In genomic region chr4:1714303-1715001, GRCh38 we compare ENCODE assay signal across 10 cellular contexts. TPM values are rescaled to one million over a fixed set of nuclear protein-coding genes. Genes with fewer than 3 reads are reported as not detected.
DNase-seq lines count a peak whose midpoint lies in the region; ATAC-seq, FAIRE-seq and TF ChIP-seq lines count a peak whose summit lies in the region.
"Had no signal": no experiment of that assay in that cellular context is flagged by ENCODE, and none has a peak within 500 bp of the region (broad histone marks: within the 10 kb centered on the region; RNA-seq: fewer than 3 reads in every experiment).

No MANE protein-coding gene starts in this region.

- peak overlapping the region; percentile 66 to 100 (median 100); a peak in 21 of 22 replicates for H3K27ac ChIP-seq in BLaER1 treated with 17β-estradiol and CSF1 and Interleukin-3, amounts not matched to agents 10 nM and 100 nM
- H3K27ac ChIP-seq in gastroesophageal sphincter: peak overlapping the region in 3 of 4 donors; percentile 9 to 100 (median 100)
- no peak overlapping the region for H3K27ac ChIP-seq in colonic mucosa

- no peak for TF ChIP-seq EP300 in gastroesophageal sphincter (IDR thresholded peaks at IDR 0.05)

- peak; percentile 84 for FAIRE-seq in GM12891 (lab: Jason Lieb, UNC)

- ATAC-seq in gastroesophageal sphincter: no peak
- no peak for ATAC-seq in Right ventricle myocardium superior (ENCODE audit: poor library complexity)

- TF ChIP-seq CTCF in gastroesophageal sphincter (IDR thresholded peaks at IDR 0.05) (no peak), colonic mucosa (IDR thresholded peaks at IDR 0.05) (no peak)

- intact Hi-C loops in colonic mucosa (cut with DNase I) (no loop called here), Right ventricle myocardium superior (cut with DNase I) (loop anchor here (10.0 kb wide), 1 partner anchor 370 kb away; the partner anchor contains the start of gene UVSSA)

- H3K27me3 ChIP-seq in BLaER1 treated with 17β-estradiol and CSF1 and Interleukin-3, amounts not matched to agents 10 nM and 100 nM: no peaks in the 10 kb centered on the region
- H3K27me3 ChIP-seq in gastroesophageal sphincter (no peaks in the 10 kb centered on the region), colonic mucosa (no peaks in the 10 kb centered on the region)

- peak overlapping the region; percentile 72 to 99 (median 94) for H3K4me3 ChIP-seq in BLaER1 treated with 17β-estradiol and CSF1 and Interleukin-3, amounts not matched to agents 10 nM and 100 nM
- no peak overlapping the region for H3K4me3 ChIP-seq in gastroesophageal sphincter
- no peak overlapping the region for H3K4me3 ChIP-seq in colonic mucosa

- no peaks in the 10 kb centered on the region for H3K9me3 ChIP-seq in BLaER1 treated with 17β-estradiol and CSF1 and Interleukin-3, amounts not matched to agents 10 nM and 100 nM (replicated peaks in 1 of 11)
- no peaks in the 10 kb centered on the region for H3K9me3 ChIP-seq in gastroesophageal sphincter
- H3K9me3 ChIP-seq in colonic mucosa: no peaks in the 10 kb centered on the region

- no peaks in the 10 kb centered on the region for H3K27me3 Mint-ChIP-seq in T-helper 1 cell treated with Interleukin-12 subunit alpha and Interleukin-12 subunit beta and Interleukin-4 antibody, amounts not matched to agents 30 μg/mL and 1 μg/mL, for 36 hours (ENCODE audit: low read depth)

- H3K4me3 Mint-ChIP-seq in T-helper 1 cell treated with Interleukin-12 subunit alpha and Interleukin-12 subunit beta and Interleukin-4 antibody, amounts not matched to agents 30 μg/mL and 1 μg/mL, for 36 hours: peak overlapping the region; percentile 99

- DNase-seq in GM12891 (ENCODE audit: insufficient read length, low spot score) (no peak), NCI-H1930 (lab: John Stamatoyannopoulos, UW) (no peak), colonic mucosa (no peak), UCSD-AML1 (lab: John Stamatoyannopoulos, UW; ENCODE audit: unreplicated experiment) (no peak), Right ventricle myocardium superior (no peak)
- DNase-seq: glutamatergic neuron, NCI-H2171 treated with DMSO at 0.1 percent for 48 hours had no signal

- peaks cover 22% of the 10 kb centered on the region for H3K36me3 Mint-ChIP-seq in T-helper 1 cell treated with Interleukin-12 subunit alpha and Interleukin-12 subunit beta and Interleukin-4 antibody, amounts not matched to agents 30 μg/mL and 1 μg/mL, for 36 hours (ENCODE audit: low read depth)

- peak overlapping the region; percentile 45 for H3K27ac Mint-ChIP-seq in T-helper 1 cell treated with Interleukin-12 subunit alpha and Interleukin-12 subunit beta and Interleukin-4 antibody, amounts not matched to agents 30 μg/mL and 1 μg/mL, for 36 hours

- H3K9me3 Mint-ChIP-seq in T-helper 1 cell treated with Interleukin-12 subunit alpha and Interleukin-12 subunit beta and Interleukin-4 antibody, amounts not matched to agents 30 μg/mL and 1 μg/mL, for 36 hours: no peaks in the 10 kb centered on the region

- peaks cover 51 to 91% (median 73%) of the 10 kb centered on the region in 11 experiments for H4K20me1 ChIP-seq in BLaER1 treated with 17β-estradiol and CSF1 and Interleukin-3, amounts not matched to agents 10 nM and 100 nM

- peak overlapping the region; percentile 96 to 100 (median 99); a peak in 21 of 22 replicates for H3K9ac ChIP-seq in BLaER1 treated with 17β-estradiol and CSF1 and Interleukin-3, amounts not matched to agents 10 nM and 100 nM
- peak overlapping the region in 1 of 2 donors; percentile 32 for H3K9ac ChIP-seq in colonic mucosa (ENCODE audit: low read depth in 2 of 2, low read length in 2 of 2)

- 64 to 77% methylated on average over 3 to 7 of the region's 9 CpGs for WGBS in gastroesophageal sphincter (ENCODE audit: low coverage in 1 of 2), 2 donors

- peak overlapping the region; percentile 95 to 100 (median 99) for H3K4me2 ChIP-seq in BLaER1 treated with 17β-estradiol and CSF1 and Interleukin-3, amounts not matched to agents 10 nM and 100 nM

- peaks cover 22 to 42% (median 31%) of the 10 kb centered on the region in 11 experiments; a peak in 20 of 22 replicates for H3K36me3 ChIP-seq in BLaER1 treated with 17β-estradiol and CSF1 and Interleukin-3, amounts not matched to agents 10 nM and 100 nM
- H3K36me3 ChIP-seq in gastroesophageal sphincter (peaks cover 0 to 39% of the 10 kb centered on the region in 2 donors), colonic mucosa (no peaks in the 10 kb centered on the region)

- peaks cover 49% of the 10 kb centered on the region for H3K4me1 Mint-ChIP-seq in T-helper 1 cell treated with Interleukin-12 subunit alpha and Interleukin-12 subunit beta and Interleukin-4 antibody, amounts not matched to agents 30 μg/mL and 1 μg/mL, for 36 hours (ENCODE audit: low read depth)

- H3K4me1 ChIP-seq in BLaER1 treated with 17β-estradiol and CSF1 and Interleukin-3, amounts not matched to agents 10 nM and 100 nM: peaks cover 78 to 83% (median 81%) of the 10 kb centered on the region in 10 experiments
- H3K4me1 ChIP-seq in gastroesophageal sphincter (peaks cover 0 to 86% (median 30%) of the 10 kb centered on the region in 3 donors), colonic mucosa (peaks cover 26% of the 10 kb centered on the region)

- TF ChIP-seq POLR2A in GM12891 (IDR thresholded peaks at IDR 0.05; ENCODE audit: low read depth, low read length): no peak
- no peak for TF ChIP-seq POLR2A in gastroesophageal sphincter (IDR thresholded peaks at IDR 0.05)

TF ChIP-seq in GM12891, 5 proteins besides CTCF, POLR2A, EP300 and RAD21:
- TF ChIP-seq SPI1 (IDR thresholded peaks at IDR 0.05; ENCODE audit: low read depth, low read length) (no peak), POU2F2 (IDR thresholded peaks at IDR 0.05; ENCODE audit: low read depth, low read length) (peak; percentile 100)

RNA-seq across cellular contexts. Expression of gene SLBP, which starts 2.3 kb away (rescaled TPM):
- 58.6 TPM for polyA plus RNA-seq in GM12891 (2012; ENCODE audit: low read depth, missing spikeins)
- total RNA-seq in gastroesophageal sphincter: 10 to 100 TPM; 34.1 to 54.0 (median 38.6) TPM
- 10 to 100 TPM; 30.1 to 56.9 TPM for total RNA-seq in colonic mucosa
- total RNA-seq in Right ventricle myocardium superior: 12.6 TPM

RNA-seq across cellular contexts. Expression of gene TMEM129, which starts 6.7 kb away (rescaled TPM):
- polyA plus RNA-seq in GM12891 (2012; ENCODE audit: low read depth, missing spikeins): 10.3 TPM
- total RNA-seq in gastroesophageal sphincter: 10 to 100 TPM; 46.6 to 94.2 (median 64.6) TPM
- total RNA-seq in colonic mucosa: 10 to 100 TPM; 37.9 to 53.2 TPM
- total RNA-seq in Right ventricle myocardium superior: 28.6 TPM

RNA-seq across cellular contexts. Expression of gene TACC3, which starts 6.9 kb away (rescaled TPM):
- 67.9 TPM for polyA plus RNA-seq in GM12891 (2012; ENCODE audit: low read depth, missing spikeins)
- total RNA-seq in gastroesophageal sphincter (1 to 10 TPM; 6.0 to 8.2 (median 7.1) TPM), colonic mucosa (10 to 100 TPM; 20.6 to 99.7 TPM), Right ventricle myocardium superior (7.0 TPM)

RNA-seq across cellular contexts. Expression of gene FAM53A, which starts 30.3 kb away (rescaled TPM):
- polyA plus RNA-seq in GM12891 (2012; ENCODE audit: low read depth, missing spikeins): 0.62 TPM
- total RNA-seq in gastroesophageal sphincter: 10 to 100 TPM in 1 of 4 donors, 1 to 10 TPM in 3; 1.2 to 18.4 (median 4.9) TPM
- 1 to 10 TPM in 1 of 2 donors, under 1 TPM in 1; 0.86 to 1.5 TPM for total RNA-seq in colonic mucosa
- 1.0 TPM for total RNA-seq in Right ventricle myocardium superior

Comparison
In these comparisons a context has a peak if more than half of its experiments do, and no peak if none do; other contexts are left out.
1. H3K4me3 ChIP-seq: peak in BLaER1 treated with 17β-estradiol and CSF1 and Interleukin-3, amounts not matched to agents 10 nM and 100 nM (10 of 10); none in gastroesophageal sphincter (0 of 2) and colonic mucosa (single experiment).